ENCODE assay signal across 16 cellular contexts in genomic region chr14:103232831-103233319, GRCh38.
DNase-seq lines count a peak whose midpoint lies in the region; ATAC-seq, FAIRE-seq and TF ChIP-seq lines count a peak whose summit lies in the region.
"Had no signal": no experiment of that assay in that cellular context is flagged by ENCODE, and none has a peak within 500 bp of the region (broad histone marks: within the 10 kb centered on the region; RNA-seq: fewer than 3 reads in every experiment).

No MANE protein-coding gene starts in this region.

- no peak for TF ChIP-seq POLR2A in GM12891 (IDR thresholded peaks at IDR 0.05; ENCODE audit: low read depth, low read length)

- no peak for FAIRE-seq in GM12891 (lab: Jason Lieb, UNC)
- FAIRE-seq: colon, endometrium had no signal

- no peaks in the 10 kb centered on the region for H3K36me3 Mint-ChIP-seq in GM23338 (ENCODE audit: low read depth)

- H3K27ac ChIP-seq in A673 (ENCODE audit: low read depth, low read length, poor library complexity, severe bottlenecking), result no peak overlapping the region
- H3K27ac ChIP-seq in GM23338 (ENCODE audit: low read depth), result no peak overlapping the region
- 0 out of 2 replicates have a peak overlapping the region, but pooled peaks have one; percentile 8 for H3K27ac ChIP-seq in WERI-Rb-1
- H3K27ac ChIP-seq: ascending aorta, heart left ventricle, sigmoid colon, upper lobe of right lung had no signal

- peak; percentile 31 for ATAC-seq in GM23338
- ATAC-seq in GM21423 (IDR thresholded peaks at IDR 0.05; ENCODE audit: unreplicated experiment), result no peak
- ATAC-seq in sciatic nerve, result no peak

- peaks cover 9% of the 10 kb centered on the region for H3K27me3 Mint-ChIP-seq in GM23338 (ENCODE audit: insufficient read depth, low read depth, poor library complexity)

- H3K4me3 ChIP-seq in A673 (ENCODE audit: low read depth, low read length, poor library complexity, severe bottlenecking), result no peak overlapping the region
- no peak overlapping the region for H3K4me3 ChIP-seq in GM23338
- no peak overlapping the region for H3K4me3 ChIP-seq in WERI-Rb-1 (ENCODE audit: low read depth, low read length)
- H3K4me3 ChIP-seq: ascending aorta, heart left ventricle, sigmoid colon, upper lobe of right lung had no signal

- no peaks in the 10 kb centered on the region for H3F3A ChIP-seq in GM23338 (replicated peaks; ENCODE audit: low read depth)

- no peak overlapping the region for H2AFZ ChIP-seq in GM23338

- H3K4me1 ChIP-seq in A673 (ENCODE audit: insufficient read depth, low read length, poor library complexity, severe bottlenecking), result peaks cover 44% of the 10 kb centered on the region
- peaks cover 7% of the 10 kb centered on the region; the same call in 1 of the 2 replicates for H3K4me1 ChIP-seq in GM23338 (ENCODE audit: insufficient read depth)
- H3K4me1 ChIP-seq: upper lobe of right lung had no signal

- POLR2A ChIA-PET in A673 (lab: Charles Lee; ENCODE audit: low non-redundant PET), result no interaction called here

- H3K9me3 ChIP-seq in A673 (ENCODE audit: low read depth, low read length, poor library complexity, severe bottlenecking), result no peaks in the 10 kb centered on the region
- H3K9me3 ChIP-seq in WERI-Rb-1 (ENCODE audit: severe bottlenecking), result no peaks in the 10 kb centered on the region
- H3K9me3 ChIP-seq: ascending aorta, sigmoid colon, upper lobe of right lung had no signal

- H3K79me2 ChIP-seq in GM23338 (replicated peaks; ENCODE audit: insufficient read depth), result no peaks in the 10 kb centered on the region

- DNase-seq in A673 (ENCODE audit: low spot score), result peak; percentile 19
- no peak for DNase-seq in GM23338 (ENCODE audit: low spot score)
- DNase-seq in NCI-H2107 treated with DMSO at 0.1 percent for 48 hours (lab: John Stamatoyannopoulos, UW; ENCODE audit: unreplicated experiment), result peak; percentile 88
- DNase-seq in WERI-Rb-1, result no peak
- DNase-seq in posterior vena cava (ENCODE audit: low spot score), result no peak
- no peak for DNase-seq in GM12891 (ENCODE audit: insufficient read length, low spot score)
- no peak for DNase-seq in sciatic nerve (ENCODE audit: low spot score)
- DNase-seq: activated naive CD4-positive, alpha-beta T cell treated with anti-CD3 and anti-CD28 coated beads for 36 hours; NCI-H2029; sigmoid colon had no signal

- no peak overlapping the region for H3K27ac Mint-ChIP-seq in GM23338
- H3K27ac Mint-ChIP-seq: activated naive CD4-positive, alpha-beta T cell treated with anti-CD3 and anti-CD28 coated beads for 36 hours had no signal

- H3K9me3 Mint-ChIP-seq in GM23338, result peaks cover 8% of the 10 kb centered on the region

- intact Hi-C loops in A673 (cut with micrococcal nuclease; ENCODE audit: unreplicated experiment), result no loop called here
- intact Hi-C loops in posterior vena cava (cut with DNase I), result no loop called here
- intact Hi-C loops in sciatic nerve (cut with DNase I), result no loop called here

- TF ChIP-seq CTCF in A673 (conservative IDR thresholded peaks at IDR 0.05; ENCODE audit: low read depth, low read length) (no peak), GM23338 (conservative IDR thresholded peaks at IDR 0.05; ENCODE audit: low read depth in 2 of 2) (no peak), WERI-Rb-1 (IDR thresholded peaks at IDR 0.05; ENCODE audit: low read depth, low read length) (no peak)

- H3K9me2 ChIP-seq in GM23338 (ENCODE audit: insufficient read depth), result no peaks in the 10 kb centered on the region

- no TSS peak for BruUV-seq in A673 (replicated peaks; lab: Mats Ljungman, UMichigan)

- no peaks in the 10 kb centered on the region for H3K27me3 ChIP-seq in A673 (replicated peaks; ENCODE audit: insufficient read depth, low read depth, low read length, poor library complexity)
- H3K27me3 ChIP-seq in GM23338 (ENCODE audit: insufficient read depth), result no peaks in the 10 kb centered on the region
- H3K27me3 ChIP-seq in WERI-Rb-1 (ENCODE audit: insufficient read depth, low read depth, severe bottlenecking), result no peaks in the 10 kb centered on the region
- H3K27me3 ChIP-seq: ascending aorta, upper lobe of right lung had no signal

- H3K36me3 ChIP-seq in A673 (ENCODE audit: insufficient read depth, low read length, poor library complexity, severe bottlenecking) (no peaks in the 10 kb centered on the region), GM23338 (ENCODE audit: insufficient read depth) (no peaks in the 10 kb centered on the region), WERI-Rb-1 (no peaks in the 10 kb centered on the region)
- H3K36me3 ChIP-seq: ascending aorta, heart left ventricle, sigmoid colon, upper lobe of right lung had no signal

- no peaks in the 10 kb centered on the region for H4K20me1 ChIP-seq in GM23338 (replicated peaks; ENCODE audit: insufficient read depth)

- CTCF ChIA-PET in A673 (lab: Charles Lee), result interaction anchor here (0.6 kb wide), 1 partner anchor 210 kb away, joined by 3 read pairs; no protein-coding TSS in a partner anchor

- H3K4me2 ChIP-seq in GM23338, result no peak overlapping the region

- H3K4me3 Mint-ChIP-seq in GM23338, result no peak overlapping the region
- H3K4me3 Mint-ChIP-seq: activated naive CD4-positive, alpha-beta T cell treated with anti-CD3 and anti-CD28 coated beads for 36 hours had no signal

- H3K4me1 Mint-ChIP-seq in GM23338, result peaks cover 12% of the 10 kb centered on the region; the same call in 2 of the 3 replicates

TF ChIP-seq in GM23338, 12 proteins besides CTCF, POLR2A, EP300 and RAD21 (continues in another document):
- TF ChIP-seq ZNF114 (CRISPR knock-in tag; IDR thresholded peaks at IDR 0.05) (no peak), JUNB (IDR thresholded peaks at IDR 0.05; ENCODE audit: unreplicated experiment) (no peak), STAT1 (IDR thresholded peaks at IDR 0.05; ENCODE audit: unreplicated experiment) (no peak), POLR2AphosphoS5 (IDR thresholded peaks at IDR 0.05; ENCODE audit: low read depth) (no peak), ETS1 (IDR thresholded peaks at IDR 0.05) (no peak), EZH2phosphoT487 (IDR thresholded peaks at IDR 0.05; ENCODE audit: unreplicated experiment) (no peak), ZNF331 (CRISPR knock-in tag; IDR thresholded peaks at IDR 0.05; ENCODE audit: low read depth) (no peak)

TF ChIP-seq in GM12891, 5 proteins besides CTCF, POLR2A, EP300 and RAD21:
- TF ChIP-seq POU2F2 (IDR thresholded peaks at IDR 0.05; ENCODE audit: low read depth, low read length), result no peak
- no peak for TF ChIP-seq POLR2AphosphoS5 (IDR thresholded peaks at IDR 0.05; ENCODE audit: low read depth, low read length)
- TF ChIP-seq TAF1 (IDR thresholded peaks at IDR 0.05; ENCODE audit: low read depth, low read length), result no peak
- no peak for TF ChIP-seq PAX5 (IDR thresholded peaks at IDR 0.05; ENCODE audit: insufficient read depth, low read length, severe bottlenecking)
- TF ChIP-seq SPI1 (IDR thresholded peaks at IDR 0.05; ENCODE audit: low read depth, low read length), result no peak

Comparison
In these comparisons a context has a peak if more than half of its experiments do, and no peak if none do; other contexts are left out.
1. DNase-seq: peak in A673 (single experiment) and NCI-H2107 treated with DMSO at 0.1 percent for 48 hours (single experiment); none in GM23338 (single experiment), WERI-Rb-1 (single experiment), posterior vena cava (single experiment), GM12891 (single experiment) and sciatic nerve (single experiment).